26 cellular contexts compared by ENCODE assay signal in genomic region chr9:99211746-99212145, GRCh38. TPM values are rescaled to one million over a fixed set of nuclear protein-coding genes. Genes with fewer than 3 reads are reported as not detected.
DNase-seq lines count a peak whose midpoint lies in the region; ATAC-seq, FAIRE-seq and TF ChIP-seq lines count a peak whose summit lies in the region.
"Had no signal": no experiment of that assay in that cellular context is flagged by ENCODE, and none has a peak within 500 bp of the region (broad histone marks: within the 10 kb centered on the region; RNA-seq: fewer than 3 reads in every experiment).

No MANE protein-coding gene starts in this region.

- H3K4me1 Mint-ChIP-seq in stimulated activated effector memory CD8-positive, alpha-beta T cell treated with anti-CD3 and anti-CD28 coated beads, Interleukin-12 subunit alpha, Interleukin-12 subunit beta, amount 100 ng/mL, for 72 hours: peaks cover 13% of the 10 kb centered on the region

- H3K9ac ChIP-seq in MM.1S (ENCODE audit: low read length): no peak overlapping the region
- H3K9ac ChIP-seq: SK-N-SH had no signal

- peak; percentile 37 for ATAC-seq in stimulated activated effector memory CD8-positive, alpha-beta T cell treated with anti-CD3 and anti-CD28 coated beads, Interleukin-12 subunit alpha, Interleukin-12 subunit beta, amount 100 ng/mL, for 72 hours
- ATAC-seq in GM19397 (IDR thresholded peaks at IDR 0.05; ENCODE audit: unreplicated experiment): no peak
- ATAC-seq in HG02610 (IDR thresholded peaks at IDR 0.05; ENCODE audit: unreplicated experiment): no peak
- ATAC-seq: activated T-cell treated with anti-CD3 and anti-CD28 coated beads, Interleukin-2, amount 50 U/mL, for 72 hours had no signal

- H2AFZ ChIP-seq in MM.1S (ENCODE audit: low read length): no peak overlapping the region

- no peaks in the 10 kb centered on the region for H3K4me1 ChIP-seq in MM.1S (ENCODE audit: low read length)
- H3K4me1 ChIP-seq: ascending aorta, esophagus squamous epithelium, psoas muscle had no signal

- H3K9me3 Mint-ChIP-seq in stimulated activated effector memory CD8-positive, alpha-beta T cell treated with anti-CD3 and anti-CD28 coated beads, Interleukin-12 subunit alpha, Interleukin-12 subunit beta, amount 100 ng/mL, for 72 hours: peaks cover 14% of the 10 kb centered on the region

- TF ChIP-seq CTCF in MM.1S (IDR thresholded peaks at IDR 0.05; ENCODE audit: low read length) (peak; percentile 33), epithelial cell of proximal tubule (conservative IDR thresholded peaks at IDR 0.05; ENCODE audit: low read depth, low read length) (peak; percentile 9)

- no peaks in the 10 kb centered on the region for H3F3A ChIP-seq in MM.1S (ENCODE audit: insufficient read depth, low read length)

- H3K4me3 Mint-ChIP-seq in stimulated activated effector memory CD8-positive, alpha-beta T cell treated with anti-CD3 and anti-CD28 coated beads, Interleukin-12 subunit alpha, Interleukin-12 subunit beta, amount 100 ng/mL, for 72 hours: no peak overlapping the region
- H3K4me3 Mint-ChIP-seq: activated T-cell treated with anti-CD3 and anti-CD28 coated beads, Interleukin-2, amount 50 U/mL, for 72 hours had no signal

- no peaks in the 10 kb centered on the region for H4K20me1 ChIP-seq in MM.1S (ENCODE audit: insufficient read depth, low read length)

- no peaks in the 10 kb centered on the region for H3K36me3 ChIP-seq in MM.1S (replicated peaks; ENCODE audit: insufficient read depth, low read length)

- H3K4me2 ChIP-seq in MM.1S (ENCODE audit: low read depth, low read length): no peak overlapping the region
- H3K4me2 ChIP-seq: SK-N-SH had no signal

- peak; percentile 13 for DNase-seq in activated CD4-positive, alpha-beta T cell treated with anti-CD3 and anti-CD28 coated beads for 48 hours
- no peak for DNase-seq in activated CD4-positive, alpha-beta T cell treated with anti-CD3 and anti-CD28 coated beads for 1 hour
- no peak for DNase-seq in MM.1S
- DNase-seq in epithelial cell of proximal tubule (ENCODE audit: low read depth): no peak
- DNase-seq in stimulated activated effector memory CD8-positive, alpha-beta T cell treated with anti-CD3 and anti-CD28 coated beads, Interleukin-12 subunit alpha, Interleukin-12 subunit beta, amount 100 ng/mL, for 72 hours (ENCODE audit: low spot score in 2 of 2): no peak
- no peak for DNase-seq in frontal cortex (ENCODE audit: low spot score in 2 of 2)
- DNase-seq: activated CD4-positive, CD25-positive, alpha-beta regulatory T cell; activated CD8-positive, alpha-beta memory T cell treated with anti-CD3 and anti-CD28 coated beads for 24 hours; activated naive CD4-positive, alpha-beta T cell treated with anti-CD3 and anti-CD28 coated beads, Interleukin-2, amount 50 U/mL, for 16 hours; activated T-cell treated with anti-CD3 and anti-CD28 coated beads, Interleukin-2, amount 50 U/mL, for 72 hours; cerebellar nuclear complex; COR-L47; effector CD4-positive, alpha-beta T cell; EL; esophagus squamous epithelium; HCEC 1CT; NCI-H1105 treated with DMSO at 0.1 percent for 48 hours; NCI-H510A; psoas muscle; SK-N-SH had no signal

- H3K9me3 ChIP-seq in MM.1S (replicated peaks; ENCODE audit: insufficient read depth, low read length): no peaks in the 10 kb centered on the region
- H3K9me3 ChIP-seq: psoas muscle, SK-N-SH had no signal

- H3K4me3 ChIP-seq in MM.1S (ENCODE audit: low read length) (no peak overlapping the region), epithelial cell of proximal tubule (ENCODE audit: low read depth, low read length) (no peak overlapping the region)
- H3K4me3 ChIP-seq: ascending aorta, esophagus squamous epithelium, psoas muscle, skin epidermis had no signal

- no peaks in the 10 kb centered on the region for H3K27me3 ChIP-seq in MM.1S (replicated peaks; ENCODE audit: insufficient read depth, low read length)
- H3K27me3 ChIP-seq: ascending aorta, esophagus squamous epithelium had no signal

- no peaks in the 10 kb centered on the region for H3K9me2 ChIP-seq in MM.1S (replicated peaks; ENCODE audit: insufficient read depth, low read length)
- H3K9me2 ChIP-seq: SK-N-SH had no signal

- no peak for FAIRE-seq in frontal cortex (lab: Jason Lieb, UNC)
- FAIRE-seq: HTR-8/SVneo, urothelium cell line had no signal

- no peak overlapping the region for H3K27ac Mint-ChIP-seq in stimulated activated effector memory CD8-positive, alpha-beta T cell treated with anti-CD3 and anti-CD28 coated beads, Interleukin-12 subunit alpha, Interleukin-12 subunit beta, amount 100 ng/mL, for 72 hours
- H3K27ac Mint-ChIP-seq: activated T-cell treated with anti-CD3 and anti-CD28 coated beads, Interleukin-2, amount 50 U/mL, for 72 hours had no signal

- peaks cover 17% of the 10 kb centered on the region for H3K79me2 ChIP-seq in MM.1S (ENCODE audit: low read length)

- no peak overlapping the region for H3K27ac ChIP-seq in MM.1S (ENCODE audit: low read length)
- H3K27ac ChIP-seq: ascending aorta, esophagus squamous epithelium, psoas muscle, skin epidermis had no signal

- H3K36me3 Mint-ChIP-seq in stimulated activated effector memory CD8-positive, alpha-beta T cell treated with anti-CD3 and anti-CD28 coated beads, Interleukin-12 subunit alpha, Interleukin-12 subunit beta, amount 100 ng/mL, for 72 hours: peaks cover 23% of the 10 kb centered on the region

RNA-seq across cellular contexts. Expression of gene ALG2, which starts 10.0 kb away (rescaled TPM):
- 30.3 and 39.1 TPM in 2 replicates for total RNA-seq in epithelial cell of proximal tubule
- total RNA-seq in frontal cortex: 29.3 TPM

RNA-seq across cellular contexts. Expression of gene SEC61B, which starts 10.3 kb away (rescaled TPM):
- total RNA-seq in epithelial cell of proximal tubule: 123 and 170 TPM in 2 replicates
- 40.4 TPM for total RNA-seq in frontal cortex
